In genomic region chr5:172373680-172374079, GRCh38 we compare ENCODE assay signal across 27 cellular contexts.
A peak's percentile ranks its signal among the peaks of the same experiment; 100 is the strongest.
DNase-seq lines count a peak whose midpoint lies in the region; ATAC-seq, FAIRE-seq and TF ChIP-seq lines count a peak whose summit lies in the region.
"Had no signal": no experiment of that assay in that cellular context is flagged by ENCODE, and none has a peak within 500 bp of the region (broad histone marks: within the 10 kb centered on the region; RNA-seq: fewer than 3 reads in every experiment).

No MANE protein-coding gene starts in this region.

- H3K27me3 ChIP-seq in GM23338 (ENCODE audit: insufficient read depth), result no peaks in the 10 kb centered on the region
- H3K27me3 ChIP-seq in bronchial epithelial cell (ENCODE audit: control insufficient read depth, insufficient read depth, low read length), result no peaks in the 10 kb centered on the region
- H3K27me3 ChIP-seq: BE2C; BLaER1 treated with 17β-estradiol and CSF1 and Interleukin-3, amounts not matched to agents 10 nM and 100 nM had no signal

- H3K79me2 ChIP-seq in GM23338 (replicated peaks; ENCODE audit: insufficient read depth), result no peaks in the 10 kb centered on the region

- H2AFZ ChIP-seq in GM23338, result no peak overlapping the region

- no peaks in the 10 kb centered on the region for H4K20me1 ChIP-seq in GM23338 (replicated peaks; ENCODE audit: insufficient read depth)

- H3K36me3 ChIP-seq in GM23338 (ENCODE audit: insufficient read depth) (no peaks in the 10 kb centered on the region; the same call in 1 of the 2 replicates), bronchial epithelial cell (ENCODE audit: control insufficient read depth, insufficient read depth, low read length) (peaks cover 8% of the 10 kb centered on the region)
- H3K36me3 ChIP-seq: BE2C had no signal

- peaks cover 70% of the 10 kb centered on the region for H3K36me3 Mint-ChIP-seq in GM23338 (ENCODE audit: low read depth)
- H3K36me3 Mint-ChIP-seq: CD14-positive monocyte had no signal

- H3K4me3 ChIP-seq in GM23338, result no peak overlapping the region
- H3K4me3 ChIP-seq in bronchial epithelial cell (ENCODE audit: low read depth, low read length), result no peak overlapping the region
- H3K4me3 ChIP-seq: A549; BLaER1 treated with 17β-estradiol and CSF1 and Interleukin-3, amounts not matched to agents 10 nM and 100 nM; HAP-1 had no signal

- DNase-seq in GM23338 (ENCODE audit: low spot score) (no peak), RWPE1 (ENCODE audit: low spot score) (peak; percentile 77), bronchial epithelial cell (ENCODE audit: low read depth) (peak; percentile 74), posterior vena cava (ENCODE audit: low spot score) (peak; percentile 3), anterior cingulate cortex (lab: John Stamatoyannopoulos, UW) (no peak), SIG-M5 (lab: John Stamatoyannopoulos, UW) (no peak), left lobe of liver (ENCODE audit: low spot score) (no peak)
- DNase-seq: 8988T; ACHN; AML-193; BE2C; Calu3; CD4-positive, alpha-beta T cell; CD8-positive, alpha-beta memory T cell; COR-L47; DMS53; DMS79 treated with DMSO at 0.1 percent for 48 hours; GF-D8; GOT3; HFFc6 had no signal

- no peak overlapping the region for H3K27ac ChIP-seq in GM23338 (ENCODE audit: low read depth)
- H3K27ac ChIP-seq in RWPE1, result peak overlapping the region; percentile 31
- H3K27ac ChIP-seq: A549; BLaER1 treated with 17β-estradiol and CSF1 and Interleukin-3, amounts not matched to agents 10 nM and 100 nM had no signal

- intact Hi-C loops in posterior vena cava (cut with DNase I), result no loop called here

- peaks cover 22% of the 10 kb centered on the region for H3K9me3 Mint-ChIP-seq in GM23338
- H3K9me3 Mint-ChIP-seq: HFFc6 had no signal

- no peaks in the 10 kb centered on the region for H3K9me2 ChIP-seq in GM23338 (ENCODE audit: insufficient read depth)

- no peak overlapping the region for H3K4me2 ChIP-seq in GM23338
- H3K4me2 ChIP-seq: A549; BLaER1 treated with 17β-estradiol and CSF1 and Interleukin-3, amounts not matched to agents 10 nM and 100 nM had no signal

- POLR2A ChIA-PET in RWPE1 (lab: Yijun Ruan, JAX; ENCODE audit: low non-redundant PET), result no interaction called here

- H3K4me1 Mint-ChIP-seq in GM23338, result no peaks in the 10 kb centered on the region
- H3K4me1 Mint-ChIP-seq: CD8-positive, alpha-beta memory T cell had no signal

- TF ChIP-seq CTCF in GM23338 (conservative IDR thresholded peaks at IDR 0.05; ENCODE audit: low read depth in 2 of 2) (no peak), RWPE1 (conservative IDR thresholded peaks at IDR 0.05; ENCODE audit: low read depth) (no peak), bronchial epithelial cell (IDR thresholded peaks at IDR 0.05; ENCODE audit: insufficient read depth, low read length, severe bottlenecking) (no peak)

- ATAC-seq in GM23338 (no peak), left lobe of liver (no peak)
- ATAC-seq: A549 had no signal

- no peak overlapping the region for H3K4me3 Mint-ChIP-seq in GM23338
- H3K4me3 Mint-ChIP-seq: CD14-positive monocyte; CD4-positive, alpha-beta T cell; CD8-positive, alpha-beta memory T cell; HFFc6 had no signal

- H3K27ac Mint-ChIP-seq in GM23338, result peak overlapping the region; percentile 5; the same call in 1 of the 2 replicates
- H3K27ac Mint-ChIP-seq: CD4-positive, alpha-beta T cell; CD8-positive, alpha-beta memory T cell; HFFc6 had no signal

- no peaks in the 10 kb centered on the region for H3K4me1 ChIP-seq in GM23338 (ENCODE audit: insufficient read depth)
- H3K4me1 ChIP-seq: A549, BE2C, HAP-1 had no signal

- peaks cover 7% of the 10 kb centered on the region for H3K27me3 Mint-ChIP-seq in GM23338 (ENCODE audit: insufficient read depth, low read depth, poor library complexity)
- H3K27me3 Mint-ChIP-seq: CD4-positive, alpha-beta T cell had no signal

- 0 out of 2 replicates have a peak, but pooled peaks cover 2% of the 10 kb centered on the region for H3F3A ChIP-seq in GM23338 (replicated peaks; ENCODE audit: low read depth)

- FAIRE-seq in bronchial epithelial cell (lab: Jason Lieb, UNC), result no peak
- FAIRE-seq: A549, GM12891, GM18507, H54 had no signal

- CTCF ChIA-PET in RWPE1 (lab: Yijun Ruan, JAX), result no interaction called here

TF ChIP-seq in GM23338, 12 proteins besides CTCF, POLR2A, EP300 and RAD21 (continues in another document):
- TF ChIP-seq EZH2 (IDR thresholded peaks at IDR 0.05; ENCODE audit: low read depth, unreplicated experiment) (no peak), CREB1 (CRISPR knock-in tag; IDR thresholded peaks at IDR 0.05; ENCODE audit: low read depth) (no peak), ZNF331 (CRISPR knock-in tag; IDR thresholded peaks at IDR 0.05; ENCODE audit: low read depth) (no peak), NANOG (IDR thresholded peaks at IDR 0.05; ENCODE audit: borderline replicate concordance) (no peak), JUNB (IDR thresholded peaks at IDR 0.05; ENCODE audit: unreplicated experiment) (no peak), STAT1 (IDR thresholded peaks at IDR 0.05; ENCODE audit: unreplicated experiment) (no peak), ZNF462 (CRISPR knock-in tag; IDR thresholded peaks at IDR 0.05) (no peak)

Comparison
In these comparisons a context has a peak if more than half of its experiments do, and no peak if none do; other contexts are left out.
1. DNase-seq: peak in RWPE1 (single experiment), bronchial epithelial cell (single experiment) and posterior vena cava (single experiment); none in GM23338 (single experiment), anterior cingulate cortex (0 of 58), SIG-M5 (single experiment) and left lobe of liver (single experiment).